8 cellular contexts compared by ENCODE assay signal in the genomic region with DNA sequence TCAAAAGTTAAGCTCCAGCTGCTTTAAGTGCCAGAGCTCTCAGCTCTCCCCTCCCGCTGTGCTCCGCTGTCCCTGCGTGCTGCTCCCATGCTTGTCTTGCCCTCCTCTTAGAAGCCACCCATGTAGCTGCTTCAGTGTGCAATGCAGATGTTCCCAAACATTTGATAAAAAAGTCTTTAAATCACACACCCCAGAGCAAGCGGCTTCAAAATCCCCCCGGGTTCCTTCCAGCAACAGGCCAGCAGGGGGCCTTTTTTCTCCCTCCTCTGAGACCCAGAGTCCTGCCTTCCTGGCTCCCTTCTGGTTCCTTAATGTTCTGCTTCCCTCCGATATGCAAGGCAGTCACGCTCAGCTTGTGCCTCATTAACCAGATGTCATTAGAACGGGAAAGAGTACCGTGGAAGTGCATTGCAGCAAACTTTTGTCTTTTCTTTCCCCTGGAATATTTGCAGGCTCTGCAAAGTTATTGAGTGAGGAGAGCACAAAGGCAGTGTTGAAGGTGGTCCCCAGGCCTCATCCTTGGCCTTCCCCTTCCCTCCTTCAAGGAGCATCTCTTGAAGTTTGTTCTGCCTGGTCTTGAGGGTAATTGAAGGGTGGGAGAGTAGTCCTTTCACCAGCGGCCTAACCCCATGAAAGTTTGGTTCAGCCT. TPM values are rescaled to one million over a fixed set of nuclear protein-coding genes. Genes with fewer than 3 reads are reported as not detected.
DNase-seq lines count a peak whose midpoint lies in the region; ATAC-seq and TF ChIP-seq lines count a peak whose summit lies in the region.

No MANE protein-coding gene starts in this region.

- no peaks in the 10 kb centered on the region for H3K36me3 ChIP-seq in kidney epithelial cell (ENCODE audit: control insufficient read depth, insufficient read depth, low read length)

- peak; percentile 63 for ATAC-seq in GM18907 (IDR thresholded peaks at IDR 0.05; ENCODE audit: unreplicated experiment)

- in situ Hi-C loops in astrocyte of the cerebellum (cut with HindIII; ENCODE audit: low sequenced_read_pairs) = no loop called here

- TF ChIP-seq CTCF in AG09309 (IDR thresholded peaks at IDR 0.05; ENCODE audit: control insufficient read depth, insufficient read depth, low read depth, low read length, missing control alignments) (peak; percentile 78), astrocyte of the cerebellum (IDR thresholded peaks at IDR 0.05; ENCODE audit: low read depth, low read length, missing control alignments) (peak; percentile 72), kidney epithelial cell (IDR thresholded peaks at IDR 0.05; ENCODE audit: insufficient read depth, low read length, poor library complexity, severe bottlenecking) (peak; percentile 80)

- DNase-seq in AG09309 (ENCODE audit: low read depth) = no peak
- peak; percentile 42 for DNase-seq in RPMI8226
- DNase-seq in astrocyte of the cerebellum (ENCODE audit: low read depth) = peak; percentile 47
- no peak for DNase-seq in kidney epithelial cell (ENCODE audit: low read depth)
- peak; percentile 38 for DNase-seq in stromal cell of bone marrow (ENCODE audit: low read depth)
- no peak for DNase-seq in GF-D8 (lab: John Stamatoyannopoulos, UW)
- DNase-seq in ureter (ENCODE audit: low spot score) = no peak

- H3K4me3 ChIP-seq in AG09309 (ENCODE audit: control insufficient read depth, low read depth, low read length) (no peak overlapping the region), astrocyte of the cerebellum (ENCODE audit: low read depth, low read length) (no peak overlapping the region), kidney epithelial cell (ENCODE audit: low read depth, low read length) (no peak overlapping the region)

- H3K27me3 ChIP-seq in kidney epithelial cell (ENCODE audit: control insufficient read depth, insufficient read depth, low read length) = peaks cover 7% of the 10 kb centered on the region

RNA-seq across cellular contexts. Expression of a gene that starts 25.5 kb away (rescaled TPM):
- total RNA-seq in kidney epithelial cell (0.17 and 0.34 TPM in 2 replicates), ureter (15.9 TPM)

RNA-seq across cellular contexts. Expression of a gene that starts 39.5 kb away (rescaled TPM):
- total RNA-seq in kidney epithelial cell (not detected in 2 replicates), ureter (not detected)

Comparison
In these comparisons a context has a peak if more than half of its experiments do, and no peak if none do; other contexts are left out.
1. DNase-seq: peak in RPMI8226 (single experiment), astrocyte of the cerebellum (single experiment) and stromal cell of bone marrow (single experiment); none in AG09309 (single experiment), kidney epithelial cell (single experiment), GF-D8 (single experiment) and ureter (single experiment).
2. RNA of a gene that starts 25.5 kb away (total RNA-seq): 15.9 TPM in ureter (single experiment); 0.17 to 0.34 TPM in kidney epithelial cell; every median in the first group is over 10 times any median in the second.
3. Peak in every context shown above with its lines, with median percentiles within 50 percentile points of each other: CTCF ChIP-seq.